In genomic region chr2:237790353-237790752, GRCh38 we compare ENCODE assay signal across 26 cellular contexts. TPM values are rescaled to one million over a fixed set of nuclear protein-coding genes. Genes with fewer than 3 reads are reported as not detected.
A peak's percentile ranks its signal among the peaks of the same experiment; 100 is the strongest.
DNase-seq lines count a peak whose midpoint lies in the region; ATAC-seq, FAIRE-seq and TF ChIP-seq lines count a peak whose summit lies in the region.
"Had no signal": no experiment of that assay in that cellular context is flagged by ENCODE, and none has a peak within 500 bp of the region (broad histone marks: within the 10 kb centered on the region; RNA-seq: fewer than 3 reads in every experiment).

No MANE protein-coding gene starts in this region.

- H3K27me3 Mint-ChIP-seq in stimulated activated naive CD8-positive, alpha-beta T cell treated with anti-CD3 and anti-CD28 coated beads, Interleukin-15, amount 100 ng/mL, for 72 hours = no peaks in the 10 kb centered on the region
- H3K27me3 Mint-ChIP-seq: activated naive CD4-positive, alpha-beta T cell treated with anti-CD3 and anti-CD28 coated beads, Interleukin-2, amount 10 ng/mL, durations not matched to agents 7 days and 5 days had no signal

- H3K4me3 ChIP-seq in DND-41 (ENCODE audit: low read depth in 1 of 2, low read length in 2 of 2) = no peak overlapping the region
- no peak overlapping the region for H3K4me3 ChIP-seq in astrocyte of the spinal cord (ENCODE audit: low read depth, low read length)
- H3K4me3 ChIP-seq in mesendoderm (ENCODE audit: low read length) = no peak overlapping the region
- H3K4me3 ChIP-seq: dorsolateral prefrontal cortex, PC-9, skin epidermis had no signal

- WGBS in mesendoderm (ENCODE audit: extremely low coverage, insufficient coverage, low lambda C conversion rate) = no CpG with 5 or more reads among the region's 4 CpGs

- no peak overlapping the region for H4K8ac ChIP-seq in mesendoderm (ENCODE audit: low read depth, low read length)

- no peak for FAIRE-seq in HTR-8/SVneo (lab: Jason Lieb, UNC)
- FAIRE-seq: GM12892 had no signal

- H2BK15ac ChIP-seq in mesendoderm (replicated peaks; ENCODE audit: low read depth) = no peak overlapping the region

- peak; percentile 67 for ATAC-seq in DND-41 (ENCODE audit: insufficient read depth, low read depth)
- peak; percentile 25 for ATAC-seq in foreskin keratinocyte
- ATAC-seq in GM19328 (IDR thresholded peaks at IDR 0.05; ENCODE audit: unreplicated experiment) = no peak
- no peak for ATAC-seq in stimulated activated naive CD8-positive, alpha-beta T cell treated with anti-CD3 and anti-CD28 coated beads, Interleukin-15, amount 100 ng/mL, for 72 hours
- ATAC-seq: esophagus mucosa had no signal

- H3K4me1 Mint-ChIP-seq in stimulated activated naive CD8-positive, alpha-beta T cell treated with anti-CD3 and anti-CD28 coated beads, Interleukin-15, amount 100 ng/mL, for 72 hours = no peaks in the 10 kb centered on the region
- H3K4me1 Mint-ChIP-seq: mesothelial cell of epicardium, nephron had no signal

- no peak overlapping the region for H2AFZ ChIP-seq in DND-41 (ENCODE audit: low read depth, low read length)
- H2AFZ ChIP-seq: PC-9 had no signal

- no peak overlapping the region for H3K27ac Mint-ChIP-seq in stimulated activated naive CD8-positive, alpha-beta T cell treated with anti-CD3 and anti-CD28 coated beads, Interleukin-15, amount 100 ng/mL, for 72 hours
- H3K27ac Mint-ChIP-seq: activated naive CD4-positive, alpha-beta T cell treated with anti-CD3 and anti-CD28 coated beads, Interleukin-2, amount 10 ng/mL, durations not matched to agents 7 days and 5 days; mesothelial cell of epicardium; nephron had no signal

- no peak overlapping the region for H3K23ac ChIP-seq in mesendoderm (ENCODE audit: low read length)

- H3K4me2 ChIP-seq in DND-41 (ENCODE audit: insufficient read depth, low read length) = no peak overlapping the region
- H3K4me2 ChIP-seq in mesendoderm (ENCODE audit: low read length) = no peak overlapping the region
- H3K4me2 ChIP-seq: PC-9, SK-N-SH had no signal

- H3K9me3 Mint-ChIP-seq in stimulated activated naive CD8-positive, alpha-beta T cell treated with anti-CD3 and anti-CD28 coated beads, Interleukin-15, amount 100 ng/mL, for 72 hours = peaks cover 0 to 10% of the 10 kb centered on the region in 2 donors

- no peak overlapping the region for H3K27ac ChIP-seq in DND-41 (ENCODE audit: low read length)
- no peak overlapping the region for H3K27ac ChIP-seq in foreskin keratinocyte
- no peak overlapping the region for H3K27ac ChIP-seq in mesendoderm (ENCODE audit: low read depth, low read length)
- H3K27ac ChIP-seq: dorsolateral prefrontal cortex, PC-9, skin epidermis had no signal

- H3K4me1 ChIP-seq in DND-41 (ENCODE audit: insufficient read depth, low read length) (no peaks in the 10 kb centered on the region), foreskin keratinocyte (no peaks in the 10 kb centered on the region), mesendoderm (ENCODE audit: control insufficient read depth, low read depth, low read length) (no peaks in the 10 kb centered on the region)

- H3K4me3 Mint-ChIP-seq in stimulated activated naive CD8-positive, alpha-beta T cell treated with anti-CD3 and anti-CD28 coated beads, Interleukin-15, amount 100 ng/mL, for 72 hours = no peak overlapping the region
- H3K4me3 Mint-ChIP-seq: activated naive CD4-positive, alpha-beta T cell treated with anti-CD3 and anti-CD28 coated beads, Interleukin-2, amount 10 ng/mL, durations not matched to agents 7 days and 5 days; mesothelial cell of epicardium; nephron had no signal

- H2BK120ac ChIP-seq in mesendoderm (ENCODE audit: low read depth, low read length) = no peak overlapping the region

- no peaks in the 10 kb centered on the region for H4K20me1 ChIP-seq in DND-41 (ENCODE audit: insufficient read depth, low read length)

- H3K27me3 ChIP-seq in DND-41 (ENCODE audit: insufficient read depth, low read length, poor library complexity) (no peaks in the 10 kb centered on the region), foreskin keratinocyte (no peaks in the 10 kb centered on the region), mesendoderm (ENCODE audit: insufficient read depth, low read length, poor library complexity) (no peaks in the 10 kb centered on the region)
- H3K27me3 ChIP-seq: dorsolateral prefrontal cortex had no signal

- no peak overlapping the region for H3K4ac ChIP-seq in mesendoderm (ENCODE audit: low read depth, low read length)

- no peak overlapping the region for H3K56ac ChIP-seq in mesendoderm (ENCODE audit: low read length)

- no peak overlapping the region for H2BK5ac ChIP-seq in mesendoderm (ENCODE audit: low read length)

- no peak overlapping the region for H3K18ac ChIP-seq in mesendoderm (ENCODE audit: low read length)

- H3K36me3 ChIP-seq in DND-41 (ENCODE audit: insufficient read depth, low read length) (no peaks in the 10 kb centered on the region), mesendoderm (ENCODE audit: control insufficient read depth, insufficient read depth, low read length) (no peaks in the 10 kb centered on the region)

- TF ChIP-seq CTCF in DND-41 (IDR thresholded peaks at IDR 0.05; ENCODE audit: borderline replicate concordance, extremely low read depth, low read length, poor library complexity, severe bottlenecking) = no peak
- no peak for TF ChIP-seq CTCF in astrocyte of the spinal cord (IDR thresholded peaks at IDR 0.05; ENCODE audit: low read depth, low read length)
- no peak for TF ChIP-seq CTCF in foreskin keratinocyte (conservative IDR thresholded peaks at IDR 0.05)

- peaks cover 11% of the 10 kb centered on the region for H3K9me3 ChIP-seq in DND-41 (ENCODE audit: insufficient read depth, low read length, severe bottlenecking)

- in situ Hi-C loops in astrocyte of the spinal cord (cut with HindIII; ENCODE audit: low sequenced_read_pairs) = no loop called here

- H3K79me1 ChIP-seq in mesendoderm (ENCODE audit: low read length) = no peaks in the 10 kb centered on the region

- H3K9ac ChIP-seq in DND-41 (ENCODE audit: low read depth, low read length) = no peak overlapping the region
- no peak overlapping the region for H3K9ac ChIP-seq in mesendoderm (ENCODE audit: low read length)
- H3K9ac ChIP-seq: SK-N-SH had no signal

- DNase-seq in DND-41 = no peak
- DNase-seq in HTR-8/SVneo (ENCODE audit: insufficient read length, low spot score) = peak; percentile 23
- peak; percentile 49 for DNase-seq in astrocyte of the spinal cord (ENCODE audit: low read depth, low spot score)
- DNase-seq in foreskin keratinocyte = peak in 1 of 2 donors; percentile 17
- DNase-seq in mesendoderm = no peak
- no peak for DNase-seq in NCI-H2196 treated with DMSO at 0.1 percent for 48 hours (lab: John Stamatoyannopoulos, UW; ENCODE audit: unreplicated experiment)
- no peak for DNase-seq in stimulated activated naive CD8-positive, alpha-beta T cell treated with anti-CD3 and anti-CD28 coated beads, Interleukin-15, amount 100 ng/mL, for 72 hours
- DNase-seq: activated CD4-positive, CD25-positive, alpha-beta regulatory T cell treated with anti-CD3 and anti-CD28 coated beads, Interleukin-2, amount 50 U/mL, for 72 hours; activated naive CD4-positive, alpha-beta T cell treated with anti-CD3 and anti-CD28 coated beads, Interleukin-2, amount 10 ng/mL, durations not matched to agents 7 days and 5 days; AML-193; dorsolateral prefrontal cortex; hippocampal formation; NCI-H1436; NCI-H2171; PC-9; posterior cingulate gyrus; SK-N-SH; stimulated activated CD4-positive, alpha-beta T cell treated with anti-CD3 and anti-CD28 coated beads, Interleukin-4, amount 100 ng/mL, for 1 hour; substantia nigra; T1000 had no signal

- no peak overlapping the region for H4K5ac ChIP-seq in mesendoderm (ENCODE audit: low read length)

- H3K79me2 ChIP-seq in DND-41 (ENCODE audit: insufficient read depth, low read length) (no peaks in the 10 kb centered on the region), mesendoderm (ENCODE audit: control insufficient read depth, insufficient read depth, low read length) (no peaks in the 10 kb centered on the region)

- H2AK5ac ChIP-seq in mesendoderm (ENCODE audit: low read length) = no peak overlapping the region

RNA-seq across cellular contexts. Expression of gene RBM44, which starts 8.2 kb away (rescaled TPM):
- total RNA-seq in foreskin keratinocyte = 0.07 and 0.14 TPM in 2 replicates
- 0.01 and 0.04 TPM in 2 replicates for polyA plus RNA-seq in foreskin keratinocyte
- 0.11 TPM for polyA plus RNA-seq in mesendoderm (2013, experiment 1 of 2)
- 0.11 TPM for polyA plus RNA-seq in mesendoderm (2013, experiment 2 of 2)

Comparison
In these comparisons a context has a peak if more than half of its experiments do, and no peak if none do; other contexts are left out.
1. ATAC-seq: peak in DND-41 (single experiment) and foreskin keratinocyte (single experiment); none in GM19328 (single experiment) and stimulated activated naive CD8-positive, alpha-beta T cell treated with anti-CD3 and anti-CD28 coated beads, Interleukin-15, amount 100 ng/mL, for 72 hours (single experiment).
2. DNase-seq: peak in HTR-8/SVneo (single experiment) and astrocyte of the spinal cord (single experiment); none in DND-41 (single experiment), mesendoderm (single experiment), NCI-H2196 treated with DMSO at 0.1 percent for 48 hours (single experiment) and stimulated activated naive CD8-positive, alpha-beta T cell treated with anti-CD3 and anti-CD28 coated beads, Interleukin-15, amount 100 ng/mL, for 72 hours (0 of 2).